28 cellular contexts compared by ENCODE assay signal in genomic region chr12:65940744-65941143, GRCh38.
DNase-seq lines count a peak whose midpoint lies in the region; ATAC-seq and TF ChIP-seq lines count a peak whose summit lies in the region.
"Had no signal": no experiment of that assay in that cellular context is flagged by ENCODE, and none has a peak within 500 bp of the region (broad histone marks: within the 10 kb centered on the region; RNA-seq: fewer than 3 reads in every experiment).

No MANE protein-coding gene starts in this region.

- peak overlapping the region; percentile 95 for H3K23ac ChIP-seq in IMR-90 (ENCODE audit: low read depth, low read length)

- CTCF ChIA-PET in IMR-90 (lab: Yijun Ruan, JAX): interaction anchor here (0.8 kb wide), 1 partner anchor 147 kb away, joined by 3 read pairs; no protein-coding TSS in a partner anchor

- in situ Hi-C loops in IMR-90 (cut with MboI; ENCODE audit: low sequenced_read_pairs) (no loop called here), brain microvascular endothelial cell (cut with HindIII; ENCODE audit: low pct_ligation_motif_present, low sequenced_read_pairs) (no loop called here)

- H2AFZ ChIP-seq in ACC112 (ENCODE audit: low read length, unreplicated experiment): peak overlapping the region; percentile 55
- H2AFZ ChIP-seq in IMR-90 (replicated peaks; ENCODE audit: low read length, poor library complexity): no peak overlapping the region

- H4K91ac ChIP-seq in IMR-90 (ENCODE audit: insufficient read depth, low read depth, low read length): peak overlapping the region; percentile 84; the same call in 1 of the 2 replicates

- peak overlapping the region; percentile 96 for H2BK5ac ChIP-seq in IMR-90 (ENCODE audit: low read depth, low read length, poor library complexity, severe bottlenecking)

- H2BK20ac ChIP-seq in IMR-90 (ENCODE audit: low read depth, low read length): peak overlapping the region; percentile 86

- H3K4me1 ChIP-seq in ACC112 (ENCODE audit: control insufficient read depth, insufficient read depth, low read length, unreplicated experiment) (peaks cover 94% of the 10 kb centered on the region), IMR-90 (ENCODE audit: control insufficient read depth, insufficient read depth, low read length) (peaks cover 35% of the 10 kb centered on the region)
- H3K4me1 ChIP-seq: upper lobe of left lung had no signal

- intact Hi-C loops in IMR-90 (cut with micrococcal nuclease): no loop called here

- H3K18ac ChIP-seq in IMR-90 (ENCODE audit: low read depth, low read length): peak overlapping the region; percentile 92; the same call in 1 of the 2 replicates

- no peak for ATAC-seq in IMR-90 (ENCODE audit: low read depth)
- ATAC-seq: activated CD4-positive, alpha-beta T cell treated with anti-CD3 and anti-CD28 coated beads for 36 hours had no signal

- peak overlapping the region; percentile 86; the same call in 1 of the 2 replicates for H3K56ac ChIP-seq in IMR-90 (ENCODE audit: extremely low read depth, insufficient read depth, low read length)

- POLR2A ChIA-PET in IMR-90 (lab: Charles Lee; ENCODE audit: unreplicated experiment): no interaction called here

- peak overlapping the region; percentile 91; the same call in 1 of the 2 replicates for H3K4ac ChIP-seq in IMR-90 (ENCODE audit: low read depth, low read length)

- TF ChIP-seq CTCF in IMR-90 (conservative IDR thresholded peaks at IDR 0.05; ENCODE audit: low read depth, low read length) (no peak), brain microvascular endothelial cell (IDR thresholded peaks at IDR 0.05; ENCODE audit: low read depth, low read length, missing control alignments) (no peak), mesothelial cell of epicardium (IDR thresholded peaks at IDR 0.05; ENCODE audit: unreplicated experiment) (no peak)

- H3K36me3 ChIP-seq in ACC112 (ENCODE audit: insufficient read depth, low read length): peaks cover 22% of the 10 kb centered on the region
- H3K36me3 ChIP-seq in IMR-90 (ENCODE audit: control insufficient read depth, insufficient read depth, low read length): no peaks in the 10 kb centered on the region; the same call in 1 of the 2 replicates
- peaks cover 26% of the 10 kb centered on the region for H3K36me3 ChIP-seq in brain microvascular endothelial cell (replicated peaks)
- H3K36me3 ChIP-seq: cardiac muscle cell, heart left ventricle, MG63, upper lobe of left lung had no signal

- dilution Hi-C loops in IMR-90 (cut with HindIII; ENCODE audit: low sequenced_read_pairs, unreplicated experiment): no loop called here

- no CpG with 5 or more reads among the region's 6 CpGs for WGBS in IMR-90 (ENCODE audit: extremely low coverage in 2 of 2, insufficient read length in 1 of 2), 2 experiments

- H2AK5ac ChIP-seq in IMR-90 (ENCODE audit: low read depth, low read length): peak overlapping the region; percentile 91; the same call in 1 of the 2 replicates

- H3K14ac ChIP-seq in IMR-90 (replicated peaks; ENCODE audit: low read depth, low read length): peak overlapping the region; percentile 93

- no peaks in the 10 kb centered on the region for H3K9me3 ChIP-seq in IMR-90 (ENCODE audit: control insufficient read depth, insufficient read depth, low read length)
- H3K9me3 ChIP-seq: Caco-2, heart left ventricle, MG63, upper lobe of left lung had no signal

- no peak for TF ChIP-seq RAD21 in IMR-90 (IDR thresholded peaks at IDR 0.05; ENCODE audit: low read length)

- peak overlapping the region; percentile 87 for H4K5ac ChIP-seq in IMR-90 (ENCODE audit: low read depth, low read length)

- TF ChIP-seq POLR2A in IMR-90 (IDR thresholded peaks at IDR 0.05; ENCODE audit: low read depth, low read length): no peak

- H4K8ac ChIP-seq in IMR-90 (ENCODE audit: low read depth in 2 of 2, low read length in 2 of 2): peak overlapping the region; percentile 25 to 86; a peak in 2 of 4 replicates

- peak overlapping the region; percentile 93 for H2BK120ac ChIP-seq in IMR-90 (ENCODE audit: low read depth, low read length)

- H3K4me1 Mint-ChIP-seq in mesothelial cell of epicardium: peaks cover 63% of the 10 kb centered on the region
- H3K4me1 Mint-ChIP-seq: activated CD4-positive, alpha-beta T cell treated with anti-CD3 and anti-CD28 coated beads for 36 hours had no signal

- peaks cover 6% of the 10 kb centered on the region for H3K36me3 Mint-ChIP-seq in mesothelial cell of epicardium

- H3K4me2 ChIP-seq in IMR-90 (ENCODE audit: low read depth, low read length): peak overlapping the region; percentile 97

- H3K27me3 Mint-ChIP-seq in mesothelial cell of epicardium (ENCODE audit: low read depth): no peaks in the 10 kb centered on the region
- H3K27me3 Mint-ChIP-seq: dendritic cell treated with granulocyte-macrophage colony-stimulating factor and Interleukin-4, amounts not matched to agents 40 ng/mL and 50 ng/mL, for 4 days had no signal

- H3K27ac Mint-ChIP-seq in mesothelial cell of epicardium: peak overlapping the region; percentile 59
- H3K27ac Mint-ChIP-seq: activated CD4-positive, alpha-beta T cell treated with anti-CD3 and anti-CD28 coated beads for 36 hours; dendritic cell treated with granulocyte-macrophage colony-stimulating factor and Interleukin-4, amounts not matched to agents 40 ng/mL and 50 ng/mL, for 4 days had no signal

- H3K79me1 ChIP-seq in IMR-90 (ENCODE audit: low read depth in 1 of 2, low read length in 2 of 2): peaks cover 40 to 83% of the 10 kb centered on the region in 2 experiments

- peaks cover 32% of the 10 kb centered on the region for H3K9me1 ChIP-seq in IMR-90 (ENCODE audit: insufficient read depth, low read length)

- H3K4me3 Mint-ChIP-seq in mesothelial cell of epicardium: no peak overlapping the region
- H3K4me3 Mint-ChIP-seq: activated CD4-positive, alpha-beta T cell treated with anti-CD3 and anti-CD28 coated beads for 36 hours; dendritic cell treated with granulocyte-macrophage colony-stimulating factor and Interleukin-4, amounts not matched to agents 40 ng/mL and 50 ng/mL, for 4 days had no signal

- peaks cover 75% of the 10 kb centered on the region for H3K79me2 ChIP-seq in ACC112 (ENCODE audit: control insufficient read depth, insufficient read depth, low read length, unreplicated experiment)

- H3K4me3 ChIP-seq in ACC112 (ENCODE audit: low read depth, low read length): peak overlapping the region; percentile 65
- H3K4me3 ChIP-seq in IMR-90 (ENCODE audit: insufficient read depth, low read depth, low read length): no peak overlapping the region
- no peak overlapping the region for H3K4me3 ChIP-seq in brain microvascular endothelial cell (ENCODE audit: low read depth, low read length)
- H3K4me3 ChIP-seq: cardiac muscle cell, heart left ventricle, MG63, upper lobe of left lung had no signal

- no peaks in the 10 kb centered on the region for H3K9me3 Mint-ChIP-seq in mesothelial cell of epicardium
- H3K9me3 Mint-ChIP-seq: dendritic cell treated with granulocyte-macrophage colony-stimulating factor and Interleukin-4, amounts not matched to agents 40 ng/mL and 50 ng/mL, for 4 days had no signal

- H3K9ac ChIP-seq in IMR-90 (ENCODE audit: low read depth, low read length): 0 out of 2 replicates have a peak overlapping the region, but pooled peaks have one; percentile 67

- H3K27me3 ChIP-seq in ACC112 (ENCODE audit: insufficient read depth, low read length) (no peaks in the 10 kb centered on the region), IMR-90 (ENCODE audit: control insufficient read depth, insufficient read depth, low read length) (no peaks in the 10 kb centered on the region), brain microvascular endothelial cell (replicated peaks) (no peaks in the 10 kb centered on the region)
- H3K27me3 ChIP-seq: cardiac muscle cell, heart left ventricle, MG63, upper lobe of left lung had no signal

- DNase-seq in IMR-90 (no peak), brain microvascular endothelial cell (no peak), mesothelial cell of epicardium (ENCODE audit: low spot score in 2 of 2, unreplicated experiment in 2 of 2) (no peak), ureter (ENCODE audit: low spot score) (no peak), cortex of kidney (lab: John Stamatoyannopoulos, UW) (no peak), midbrain (lab: John Stamatoyannopoulos, UW) (no peak)
- no peak for DNase-seq in activated T-cell treated with anti-CD3 and anti-CD28 coated beads, Interleukin-2, amount 50 U/mL, for 1 hour
- DNase-seq: activated CD4-positive, alpha-beta T cell treated with anti-CD3 and anti-CD28 coated beads for 36 hours; activated CD8-positive, alpha-beta memory T cell treated with anti-CD3 and anti-CD28 coated beads for 24 hours; activated naive CD4-positive, alpha-beta T cell treated with Interleukin-2 at 50 U/mL for 16 hours; activated T-cell treated with anti-CD3 and anti-CD28 coated beads, Interleukin-2, amount 50 U/mL, for 48 hours; amniotic stem cell; C1 segment of cervical spinal cord; Caco-2; DMS79 treated with DMSO at 0.1 percent for 48 hours; heart left ventricle; left cardiac atrium; MG63; NCI-H1417 treated with DMSO at 0.1 percent for 48 hours; NCI-H2107; NCI-H446; small intestine; stimulated activated CD4-positive, alpha-beta T cell treated with anti-CD3 and anti-CD28 coated beads, Interleukin-2, amount 100 ng/mL, for 24 hours; T-helper 1 cell; upper lobe of left lung had no signal

- H2BK15ac ChIP-seq in IMR-90 (ENCODE audit: low read depth, low read length): 0 out of 3 replicates have a peak overlapping the region, but pooled peaks have one; percentile 94

- H4K20me1 ChIP-seq in IMR-90 (ENCODE audit: insufficient read depth, low read length): peaks cover 60% of the 10 kb centered on the region; the same call in 1 of the 2 replicates

- H2AK9ac ChIP-seq in IMR-90 (replicated peaks; ENCODE audit: low read depth, low read length, poor library complexity): no peak overlapping the region

- no TSS peak for BruUV-seq in IMR-90 (replicated peaks; lab: Mats Ljungman, UMichigan)

- H3K27ac ChIP-seq in ACC112 (ENCODE audit: low read depth, low read length): peak overlapping the region; percentile 99
- peak overlapping the region; percentile 97; the same call in 1 of the 2 replicates for H3K27ac ChIP-seq in IMR-90 (ENCODE audit: insufficient read depth, low read length)
- peak overlapping the region; percentile 79 for H3K27ac ChIP-seq in brain microvascular endothelial cell
- H3K27ac ChIP-seq: cardiac muscle cell, upper lobe of left lung had no signal

TF ChIP-seq in IMR-90, 13 proteins besides CTCF, POLR2A, EP300 and RAD21:
- TF ChIP-seq MXI1 (IDR thresholded peaks at IDR 0.05; ENCODE audit: borderline replicate concordance, low read depth, low read length) (no peak), MAFK (IDR thresholded peaks at IDR 0.05; ENCODE audit: low read depth, low read length) (peak; percentile 44)
